In genomic region chr7:79897166-79897565, GRCh38 we compare ENCODE assay signal across 31 cellular contexts.
"Had no signal": no experiment of that assay in that cellular context is flagged by ENCODE, and none has a peak within 500 bp of the region (broad histone marks: within the 10 kb centered on the region; RNA-seq: fewer than 3 reads in every experiment).

No MANE protein-coding gene starts in this region.

- H3K4me1 Mint-ChIP-seq: immature natural killer cell; mesothelial cell of epicardium; naive thymus-derived CD4-positive, alpha-beta T cell; stimulated activated naive B cell treated with anti-CD40 and anti-IgM and Interleukin-4, amounts not matched to agents 10 μg/mL and 1 μg/mL and 100 μg/mL, for 72 hours had no signal

- H3K4me1 ChIP-seq: heart left ventricle, pancreas, prostate gland, sigmoid colon, stomach, suprapubic skin, upper lobe of right lung had no signal

- H3K36me3 Mint-ChIP-seq: activated naive CD8-positive, alpha-beta T cell treated with anti-CD3 and anti-CD28 coated beads for 36 hours; immature natural killer cell; mesothelial cell of epicardium; stimulated activated naive B cell treated with anti-CD40 and anti-IgM and Interleukin-4, amounts not matched to agents 10 μg/mL and 1 μg/mL and 100 μg/mL, for 72 hours had no signal

- H3K4me3 ChIP-seq: heart left ventricle, pancreas, prostate gland, sigmoid colon, smooth muscle cell, stomach, suprapubic skin, tibial artery, upper lobe of right lung had no signal

- H3K27me3 Mint-ChIP-seq: activated naive CD8-positive, alpha-beta T cell treated with anti-CD3 and anti-CD28 coated beads for 36 hours; naive thymus-derived CD4-positive, alpha-beta T cell; stimulated activated naive B cell treated with anti-CD40 and anti-IgM and Interleukin-4, amounts not matched to agents 10 μg/mL and 1 μg/mL and 100 μg/mL, for 72 hours had no signal

- H3K27me3 ChIP-seq: brain microvascular endothelial cell, heart left ventricle, pancreas, sigmoid colon, stomach, suprapubic skin, tibial artery, upper lobe of right lung had no signal

- H3K9me3 ChIP-seq: pancreas, prostate gland, sigmoid colon, stomach, suprapubic skin, tibial artery, upper lobe of right lung had no signal

- H3K27ac Mint-ChIP-seq: activated naive CD8-positive, alpha-beta T cell treated with anti-CD3 and anti-CD28 coated beads for 36 hours; activated T-cell treated with anti-CD3 and anti-CD28 coated beads, Interleukin-2, amount 50 U/mL, for 72 hours; immature natural killer cell; mesothelial cell of epicardium; naive thymus-derived CD4-positive, alpha-beta T cell; stimulated activated naive B cell treated with anti-CD40 and anti-IgM and Interleukin-4, amounts not matched to agents 10 μg/mL and 1 μg/mL and 100 μg/mL, for 72 hours; T-helper 1 cell treated with Interleukin-12 subunit alpha and Interleukin-12 subunit beta and Interleukin-4 antibody, amounts not matched to agents 30 μg/mL and 1 μg/mL, for 36 hours had no signal

- H3K9me3 Mint-ChIP-seq: T-helper 1 cell treated with Interleukin-12 subunit alpha and Interleukin-12 subunit beta and Interleukin-4 antibody, amounts not matched to agents 30 μg/mL and 1 μg/mL, for 36 hours had no signal

- H3K4me3 Mint-ChIP-seq: activated naive CD8-positive, alpha-beta T cell treated with anti-CD3 and anti-CD28 coated beads for 36 hours; activated T-cell treated with anti-CD3 and anti-CD28 coated beads, Interleukin-2, amount 50 U/mL, for 72 hours; immature natural killer cell; mesothelial cell of epicardium; naive thymus-derived CD4-positive, alpha-beta T cell; stimulated activated naive B cell treated with anti-CD40 and anti-IgM and Interleukin-4, amounts not matched to agents 10 μg/mL and 1 μg/mL and 100 μg/mL, for 72 hours; T-helper 1 cell treated with Interleukin-12 subunit alpha and Interleukin-12 subunit beta and Interleukin-4 antibody, amounts not matched to agents 30 μg/mL and 1 μg/mL, for 36 hours had no signal

- H3K36me3 ChIP-seq: brain microvascular endothelial cell, heart left ventricle, pancreas, prostate gland, sigmoid colon, stomach, suprapubic skin, tibial artery, upper lobe of right lung had no signal

- DNase-seq: activated CD4-positive, alpha-beta T cell treated with anti-CD3 and anti-CD28 coated beads for 4 hours; activated CD4-positive, alpha-beta T cell treated with anti-CD3 and anti-CD28 coated beads, Interleukin-2, amount 50 U/mL, for 4 hours; activated effector memory CD4-positive, alpha-beta T cell treated with Interleukin-2 at 50 U/mL for 16 hours; activated naive CD4-positive, alpha-beta T cell treated with Interleukin-2 at 50 U/mL for 16 hours; activated naive CD8-positive, alpha-beta T cell treated with anti-CD3 and anti-CD28 coated beads for 36 hours; activated T-cell treated with anti-CD3 and anti-CD28 coated beads for 4 hours; activated T-cell treated with anti-CD3 and anti-CD28 coated beads, Interleukin-2, amount 50 U/mL, for 72 hours; amniotic stem cell; brain microvascular endothelial cell; caudate nucleus; cortex of kidney; heart left ventricle; hypothalamus; immature natural killer cell; naive thymus-derived CD4-positive, alpha-beta T cell; nucleus accumbens; pancreas; sigmoid colon; stimulated activated CD4-positive, alpha-beta T cell treated with anti-CD3 and anti-CD28 coated beads, Interleukin-2, amount 100 ng/mL, for 24 hours; stimulated activated naive B cell treated with anti-CD40 and anti-IgM and Interleukin-4, amounts not matched to agents 10 μg/mL and 1 μg/mL and 100 μg/mL, for 72 hours; stomach; SW 1271; T-helper 9 cell; tibial artery; upper lobe of right lung had no signal

- H3K27ac ChIP-seq: brain microvascular endothelial cell, heart left ventricle, pancreas, prostate gland, sigmoid colon, stomach, suprapubic skin, tibial artery, upper lobe of right lung, VCaP had no signal
